Comparison of ENCODE assay signal across 12 cellular contexts in the genomic region with DNA sequence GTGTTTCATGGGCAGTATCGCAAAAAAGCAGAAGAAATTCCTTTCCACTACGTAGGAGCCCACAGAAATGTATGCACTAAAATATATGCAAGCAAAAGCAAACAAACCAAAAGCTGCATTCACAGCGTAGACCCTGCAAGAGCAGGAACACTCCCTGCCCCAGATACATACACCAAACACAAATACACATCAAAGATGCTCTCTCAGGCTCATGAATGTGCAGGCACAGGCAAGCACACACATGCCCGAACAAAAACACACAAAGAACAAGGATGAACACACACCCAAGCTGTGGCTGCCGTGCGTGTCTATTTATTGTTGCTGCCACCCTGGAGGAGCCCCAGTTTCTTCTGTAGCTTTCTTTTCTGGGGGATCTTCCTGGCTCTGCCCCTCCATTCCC. TPM values are rescaled to one million over a fixed set of nuclear protein-coding genes. Genes with fewer than 3 reads are reported as not detected.
DNase-seq lines count a peak whose midpoint lies in the region; ATAC-seq, FAIRE-seq and TF ChIP-seq lines count a peak whose summit lies in the region.
"Had no signal": no experiment of that assay in that cellular context is flagged by ENCODE, and none has a peak within 500 bp of the region (broad histone marks: within the 10 kb centered on the region; RNA-seq: fewer than 3 reads in every experiment).

No MANE protein-coding gene starts in this region.

- H3K4me2 ChIP-seq in astrocyte (ENCODE audit: low read length) (peak overlapping the region; percentile 70), HepG2 (ENCODE audit: low read depth, low read length) (peak overlapping the region; percentile 98)

- CTCF ChIA-PET in HepG2 (lab: Yijun Ruan, JAX; ENCODE audit: low intra/inter-chr PET ratio, low total read pairs), result no interaction called here

- 51% methylated on average over 6 of the region's 6 CpGs for WGBS in HepG2 (ENCODE audit: low lambda C conversion rate)

- peak overlapping the region; percentile 73 for H3K4me3 Mint-ChIP-seq in astrocyte (ENCODE audit: unreplicated experiment)

- H2AFZ ChIP-seq in astrocyte (ENCODE audit: low read depth, low read length), result peak overlapping the region; percentile 23
- no peak overlapping the region for H2AFZ ChIP-seq in HepG2 (ENCODE audit: low read length)

- H3K36me3 ChIP-seq in astrocyte (ENCODE audit: insufficient read depth, low read length), result no peaks in the 10 kb centered on the region
- peaks cover 0 to 3% of the 10 kb centered on the region in 2 experiments; a peak in 1 of 5 replicates for H3K36me3 ChIP-seq in HepG2 (replicated peaks in 1 of 2; ENCODE audit: control insufficient read depth in 1 of 2, insufficient read depth in 2 of 2, low read length in 2 of 2)
- H3K36me3 ChIP-seq in subcutaneous abdominal adipose tissue (ENCODE audit: control insufficient read depth in 5 of 5, insufficient read depth in 5 of 5, low read length in 5 of 5), result peaks cover 0 to 4% (median 3%) of the 10 kb centered on the region in 5 donors
- H3K36me3 ChIP-seq: adrenal gland had no signal

- H3K27me3 Mint-ChIP-seq in astrocyte (ENCODE audit: low read depth, unreplicated experiment), result peaks cover 5% of the 10 kb centered on the region

- no peak overlapping the region for H3K9ac ChIP-seq in astrocyte (ENCODE audit: low read length)
- H3K9ac ChIP-seq in HepG2 (ENCODE audit: insufficient read depth, low read depth, low read length), result peak overlapping the region; percentile 78
- H3K9ac ChIP-seq in subcutaneous abdominal adipose tissue (ENCODE audit: low read length in 5 of 5), result peak overlapping the region in 4 of 5 donors; percentile 64 to 93 (median 88)

- intact Hi-C loops in HepG2 (cut with micrococcal nuclease; ENCODE audit: unreplicated experiment), result no loop called here

- H3K4me1 ChIP-seq in astrocyte (ENCODE audit: insufficient read depth, low read length) (no peaks in the 10 kb centered on the region), HepG2 (ENCODE audit: insufficient read depth, low read length) (peaks cover 74% of the 10 kb centered on the region), subcutaneous abdominal adipose tissue (ENCODE audit: control insufficient read depth in 5 of 5, insufficient read depth in 5 of 5, low read length in 5 of 5) (peaks cover 8 to 69% (median 57%) of the 10 kb centered on the region in 5 donors)

- H4K20me1 ChIP-seq in astrocyte (ENCODE audit: insufficient read depth, low read length) (no peaks in the 10 kb centered on the region), HepG2 (ENCODE audit: insufficient read depth, low read length) (no peaks in the 10 kb centered on the region)

- TF ChIP-seq CTCF in astrocyte (IDR thresholded peaks at IDR 0.05; ENCODE audit: insufficient read depth, low read depth, low read length) (no peak), HepG2 (CRISPR knock-in tag; IDR thresholded peaks at IDR 0.05) (no peak)

- no peak overlapping the region for H3K27ac ChIP-seq in astrocyte (ENCODE audit: low read depth, low read length)
- H3K27ac ChIP-seq in HepG2 (ENCODE audit: extremely low read length, insufficient read depth, low read length), result peak overlapping the region; percentile 30
- peak overlapping the region; percentile 98 for H3K27ac ChIP-seq in subcutaneous abdominal adipose tissue (ENCODE audit: low read depth, low read length)

- TF ChIP-seq RAD21 in HepG2 (CRISPR knock-in tag; IDR thresholded peaks at IDR 0.05), result no peak

- H3K27ac Mint-ChIP-seq in astrocyte (ENCODE audit: unreplicated experiment), result no peak overlapping the region

- H3K4me3 ChIP-seq in astrocyte (ENCODE audit: insufficient read depth, low read depth, low read length) (no peak overlapping the region), HepG2 (replicated peaks in 1 of 3; ENCODE audit: insufficient read depth in 1 of 3, low read depth in 2 of 3, low read length in 3 of 3) (peak overlapping the region; percentile 60 to 76 (median 62); a peak in 5 of 6 replicates), subcutaneous abdominal adipose tissue (ENCODE audit: low read depth in 1 of 5, low read length in 5 of 5) (peak overlapping the region; percentile 75 to 96 (median 87))

- in situ Hi-C loops in HepG2 (cut with HindIII; ENCODE audit: extremely low pct_ligation_motif_present, low pct_unique_long_range_greater_than_20kb), result no loop called here

- no peak for ATAC-seq in HepG2

- peaks cover 8% of the 10 kb centered on the region for H3K4me1 Mint-ChIP-seq in astrocyte (ENCODE audit: low read depth, unreplicated experiment)

- FAIRE-seq in astrocyte (lab: Jason Lieb, UNC), result no peak
- no peak for FAIRE-seq in HepG2 (lab: Jason Lieb, UNC)

- H3K27me3 ChIP-seq in astrocyte (ENCODE audit: insufficient read depth, low read length), result no peaks in the 10 kb centered on the region
- no peaks in the 10 kb centered on the region for H3K27me3 ChIP-seq in HepG2 (ENCODE audit: control insufficient read depth in 1 of 2, insufficient read depth in 2 of 2, low read length in 2 of 2)
- H3K27me3 ChIP-seq in subcutaneous abdominal adipose tissue (ENCODE audit: control insufficient read depth in 5 of 5, insufficient read depth in 4 of 5, low read length in 5 of 5), result no peaks in the 10 kb centered on the region
- H3K27me3 ChIP-seq: adrenal gland had no signal

- H3K9me3 Mint-ChIP-seq in astrocyte (ENCODE audit: unreplicated experiment), result peaks cover 5% of the 10 kb centered on the region

- POLR2A ChIA-PET in HepG2 (lab: Yijun Ruan, JAX), result interaction anchor here (0.7 kb wide), 1 partner anchor 72 kb away, joined by 3 read pairs; the partner anchor contains the start of gene SULT1A1

- TF ChIP-seq EP300 in HepG2 (IDR thresholded peaks at IDR 0.05; ENCODE audit: low read depth in 2 of 2, low read length in 2 of 2) (no peak), HepG2 (CRISPR knock-in tag; IDR thresholded peaks at IDR 0.05; ENCODE audit: borderline replicate concordance) (no peak)

- DNase-seq in HPDE6-E6E7 (ENCODE audit: extremely low spot score), result peak; percentile 66
- DNase-seq in astrocyte (ENCODE audit: low read depth), result no peak
- DNase-seq in HepG2 (ENCODE audit: low spot score), result peak; percentile 35
- no peak for DNase-seq in EL
- DNase-seq in H4 (ENCODE audit: low spot score), result no peak
- no peak for DNase-seq in NCI-H2029 treated with DMSO at 0.1 percent for 48 hours (lab: John Stamatoyannopoulos, UW)
- no peak for DNase-seq in NCI-H446 treated with DMSO at 0.1 percent for 48 hours (lab: John Stamatoyannopoulos, UW)
- DNase-seq: Kasumi-1, OCI-M1 had no signal

- TF ChIP-seq POLR2A in HepG2 (IDR thresholded peaks at IDR 0.05; ENCODE audit: insufficient read depth in 1 of 2, low read depth in 2 of 2, low read length in 2 of 2), result no peak

- peaks cover 17% of the 10 kb centered on the region for H3K36me3 Mint-ChIP-seq in astrocyte (ENCODE audit: low read depth, unreplicated experiment)

- H3K79me2 ChIP-seq in astrocyte (ENCODE audit: insufficient read depth, low read length) (peaks cover 4% of the 10 kb centered on the region), HepG2 (ENCODE audit: insufficient read depth, low read length) (peaks cover 12% of the 10 kb centered on the region)

- BruUV-seq in HepG2 (replicated peaks; lab: Mats Ljungman, UMichigan), result no TSS peak

- H3K9me3 ChIP-seq in astrocyte (ENCODE audit: insufficient read depth, low read depth, low read length) (no peaks in the 10 kb centered on the region), HepG2 (ENCODE audit: low read length) (no peaks in the 10 kb centered on the region), subcutaneous abdominal adipose tissue (ENCODE audit: control insufficient read depth in 5 of 5, low read length in 5 of 5) (no peaks in the 10 kb centered on the region)
- H3K9me3 ChIP-seq: adrenal gland had no signal

RNA-seq across cellular contexts. Expression of gene NUPR1, which starts 1.7 kb away (rescaled TPM):
- total RNA-seq in astrocyte (3.8 and 9.5 TPM in 2 replicates), HepG2 (2016; rRNA removed; fragmentation: Illumina TruSeq; extraction: Trizol) (18.0 and 23.9 TPM in 2 replicates)
- 7.4 and 7.5 TPM in 2 replicates for total RNA-seq in HepG2 (2016; cell fraction: cytosol; rRNA removed; fragmentation: Illumina TruSeq; extraction: Trizol; ENCODE audit: low read depth)
- total RNA-seq in HepG2 (2016; cell fraction: insoluble cytoplasmic fraction; rRNA removed; fragmentation: Illumina TruSeq; extraction: Trizol), result 18.2 and 22.3 TPM in 2 replicates
- total RNA-seq in HepG2 (2016; cell fraction: membrane; rRNA removed; fragmentation: Illumina TruSeq; extraction: Trizol), result 9.6 and 12.0 TPM in 2 replicates
- 6.4 and 6.7 TPM in 2 replicates for total RNA-seq in HepG2 (2016; cell fraction: nucleus; rRNA removed; fragmentation: Illumina TruSeq; extraction: Trizol)
- polyA plus RNA-seq in HepG2 (2011; rRNA removed), result 20.7 and 25.6 TPM in 2 replicates
- 6.7 and 11.7 TPM in 2 replicates for polyA plus RNA-seq in HepG2 (2011; cell fraction: cytosol; rRNA removed)
- polyA plus RNA-seq in HepG2 (2011; cell fraction: nucleus; rRNA removed), result 8.3 and 9.2 TPM in 2 replicates
- polyA plus RNA-seq in HepG2 (2012), result 5.3 and 10.3 TPM in 2 replicates
- polyA plus RNA-seq in HepG2 (2016; cell fraction: cytosol; fragmentation: Illumina TruSeq; extraction: Trizol; ENCODE audit: low read depth), result 17.0 and 17.7 TPM in 2 replicates
- 33.9 and 41.5 TPM in 2 replicates for polyA plus RNA-seq in HepG2 (2016; cell fraction: insoluble cytoplasmic fraction; fragmentation: Illumina TruSeq; extraction: Trizol; ENCODE audit: low read depth)
- 18.7 and 22.5 TPM in 2 replicates for polyA plus RNA-seq in HepG2 (2016; cell fraction: membrane; fragmentation: Illumina TruSeq; extraction: Trizol; ENCODE audit: low read depth)
- polyA plus RNA-seq in HepG2 (2016; cell fraction: nucleus; fragmentation: Illumina TruSeq; extraction: Trizol; ENCODE audit: insufficient read depth, low read depth), result 19.8 and 24.6 TPM in 2 replicates
- 1.6 and 2.1 TPM in 2 replicates for polyA minus RNA-seq in HepG2 (2011; rRNA and poly(A)+ RNA removed; ENCODE audit: low replicate concordance)
- 3.0 and 3.5 TPM in 2 replicates for polyA minus RNA-seq in HepG2 (2011; cell fraction: cytosol; rRNA and poly(A)+ RNA removed)
- 2.4 and 4.7 TPM in 2 replicates for polyA minus RNA-seq in HepG2 (2011; cell fraction: nucleus; rRNA and poly(A)+ RNA removed)
- 52.0 and 53.5 TPM in 2 replicates for total RNA-seq in H4 (2014; rRNA removed; shearing (Covaris generic))

RNA-seq across cellular contexts. Expression of gene SGF29, which starts 16.6 kb away (rescaled TPM):
- total RNA-seq in astrocyte (10.6 and 12.1 TPM in 2 replicates), HepG2 (2016; rRNA removed; fragmentation: Illumina TruSeq; extraction: Trizol) (21.2 and 29.4 TPM in 2 replicates)
- 26.2 and 36.6 TPM in 2 replicates for total RNA-seq in HepG2 (2016; cell fraction: cytosol; rRNA removed; fragmentation: Illumina TruSeq; extraction: Trizol; ENCODE audit: low read depth)
- 15.6 and 27.3 TPM in 2 replicates for total RNA-seq in HepG2 (2016; cell fraction: insoluble cytoplasmic fraction; rRNA removed; fragmentation: Illumina TruSeq; extraction: Trizol)
- total RNA-seq in HepG2 (2016; cell fraction: membrane; rRNA removed; fragmentation: Illumina TruSeq; extraction: Trizol), result 15.4 and 17.8 TPM in 2 replicates
- 19.6 and 24.7 TPM in 2 replicates for total RNA-seq in HepG2 (2016; cell fraction: nucleus; rRNA removed; fragmentation: Illumina TruSeq; extraction: Trizol)
- 5.0 and 5.4 TPM in 2 replicates for polyA plus RNA-seq in HepG2 (2011; rRNA removed)
- 2.3 and 3.5 TPM in 2 replicates for polyA plus RNA-seq in HepG2 (2011; cell fraction: cytosol; rRNA removed)
- 15.5 and 19.7 TPM in 2 replicates for polyA plus RNA-seq in HepG2 (2011; cell fraction: nucleus; rRNA removed)
- polyA plus RNA-seq in HepG2 (2012), result 20.2 and 32.1 TPM in 2 replicates
- 8.6 and 9.4 TPM in 2 replicates for polyA plus RNA-seq in HepG2 (2016; cell fraction: cytosol; fragmentation: Illumina TruSeq; extraction: Trizol; ENCODE audit: low read depth)
- polyA plus RNA-seq in HepG2 (2016; cell fraction: insoluble cytoplasmic fraction; fragmentation: Illumina TruSeq; extraction: Trizol; ENCODE audit: low read depth), result 14.8 and 18.5 TPM in 2 replicates
- polyA plus RNA-seq in HepG2 (2016; cell fraction: membrane; fragmentation: Illumina TruSeq; extraction: Trizol; ENCODE audit: low read depth), result 8.0 and 9.0 TPM in 2 replicates
- 36.0 and 46.1 TPM in 2 replicates for polyA plus RNA-seq in HepG2 (2016; cell fraction: nucleus; fragmentation: Illumina TruSeq; extraction: Trizol; ENCODE audit: insufficient read depth, low read depth)
- 10.9 and 13.8 TPM in 2 replicates for polyA minus RNA-seq in HepG2 (2011; rRNA and poly(A)+ RNA removed; ENCODE audit: low replicate concordance)
- 5.9 and 8.4 TPM in 2 replicates for polyA minus RNA-seq in HepG2 (2011; cell fraction: cytosol; rRNA and poly(A)+ RNA removed)
- polyA minus RNA-seq in HepG2 (2011; cell fraction: nucleus; rRNA and poly(A)+ RNA removed), result 9.9 and 14.9 TPM in 2 replicates
- 10.0 and 15.4 TPM in 2 replicates for total RNA-seq in H4 (2014; rRNA removed; shearing (Covaris generic))

RNA-seq across cellular contexts. Expression of gene IL27, which starts 30.4 kb away (rescaled TPM):
- not detected in 2 replicates for total RNA-seq in astrocyte
- 0.13 TPM in 1 of 2 replicates, not detected in the other for total RNA-seq in HepG2 (2016; rRNA removed; fragmentation: Illumina TruSeq; extraction: Trizol)
- total RNA-seq in HepG2 (2016; cell fraction: cytosol; rRNA removed; fragmentation: Illumina TruSeq; extraction: Trizol; ENCODE audit: low read depth), result not detected in 2 replicates
- total RNA-seq in HepG2 (2016; cell fraction: insoluble cytoplasmic fraction; rRNA removed; fragmentation: Illumina TruSeq; extraction: Trizol), result not detected in 2 replicates
- 0.17 TPM in 1 of 2 replicates, not detected in the other for total RNA-seq in HepG2 (2016; cell fraction: membrane; rRNA removed; fragmentation: Illumina TruSeq; extraction: Trizol)
- total RNA-seq in HepG2 (2016; cell fraction: nucleus; rRNA removed; fragmentation: Illumina TruSeq; extraction: Trizol), result not detected in 2 replicates
- polyA plus RNA-seq in HepG2 (2011; rRNA removed), result 0.29 and 0.54 TPM in 2 replicates
- 0.26 and 0.31 TPM in 2 replicates for polyA plus RNA-seq in HepG2 (2011; cell fraction: cytosol; rRNA removed)
- 0.50 and 0.71 TPM in 2 replicates for polyA plus RNA-seq in HepG2 (2011; cell fraction: nucleus; rRNA removed)
- 0.16 and 0.35 TPM in 2 replicates for polyA plus RNA-seq in HepG2 (2012)
- polyA plus RNA-seq in HepG2 (2016; cell fraction: cytosol; fragmentation: Illumina TruSeq; extraction: Trizol; ENCODE audit: low read depth), result not detected in 2 replicates
- not detected in 2 replicates for polyA plus RNA-seq in HepG2 (2016; cell fraction: insoluble cytoplasmic fraction; fragmentation: Illumina TruSeq; extraction: Trizol; ENCODE audit: low read depth)
- polyA plus RNA-seq in HepG2 (2016; cell fraction: membrane; fragmentation: Illumina TruSeq; extraction: Trizol; ENCODE audit: low read depth), result not detected in 2 replicates
- not detected in 2 replicates for polyA plus RNA-seq in HepG2 (2016; cell fraction: nucleus; fragmentation: Illumina TruSeq; extraction: Trizol; ENCODE audit: insufficient read depth, low read depth)
- 0.76 TPM in 1 of 2 replicates, not detected in the other for polyA minus RNA-seq in HepG2 (2011; rRNA and poly(A)+ RNA removed; ENCODE audit: low replicate concordance)
- polyA minus RNA-seq in HepG2 (2011; cell fraction: cytosol; rRNA and poly(A)+ RNA removed), result not detected in 2 replicates
- polyA minus RNA-seq in HepG2 (2011; cell fraction: nucleus; rRNA and poly(A)+ RNA removed), result not detected in 2 replicates
- not detected in 2 replicates for total RNA-seq in H4 (2014; rRNA removed; shearing (Covaris generic))
- total RNA-seq: renal cortical epithelial cell had no signal

RNA-seq across cellular contexts. Expression of gene APOBR, which starts 42.6 kb away (rescaled TPM):
- not detected in 2 replicates for total RNA-seq in astrocyte
- total RNA-seq in HepG2 (2016; rRNA removed; fragmentation: Illumina TruSeq; extraction: Trizol), result 0.11 TPM in 1 of 2 replicates, not detected in the other
- total RNA-seq in HepG2 (2016; cell fraction: cytosol; rRNA removed; fragmentation: Illumina TruSeq; extraction: Trizol; ENCODE audit: low read depth), result not detected in 2 replicates
- total RNA-seq in HepG2 (2016; cell fraction: insoluble cytoplasmic fraction; rRNA removed; fragmentation: Illumina TruSeq; extraction: Trizol), result 0.15 TPM in 1 of 2 replicates, not detected in the other
- not detected in 2 replicates for total RNA-seq in HepG2 (2016; cell fraction: membrane; rRNA removed; fragmentation: Illumina TruSeq; extraction: Trizol)
- 0.09 TPM in 1 of 2 replicates, not detected in the other for total RNA-seq in HepG2 (2016; cell fraction: nucleus; rRNA removed; fragmentation: Illumina TruSeq; extraction: Trizol)
- 0.03 TPM in 2 replicates for polyA plus RNA-seq in HepG2 (2011; rRNA removed)
- polyA plus RNA-seq in HepG2 (2011; cell fraction: cytosol; rRNA removed), result 0.01 and 0.03 TPM in 2 replicates
- polyA plus RNA-seq in HepG2 (2011; cell fraction: nucleus; rRNA removed), result 0.07 and 0.11 TPM in 2 replicates
- polyA plus RNA-seq in HepG2 (2012), result 0.13 and 0.17 TPM in 2 replicates
- not detected in 2 replicates for polyA plus RNA-seq in HepG2 (2016; cell fraction: cytosol; fragmentation: Illumina TruSeq; extraction: Trizol; ENCODE audit: low read depth)
- 0.08 and 0.14 TPM in 2 replicates for polyA plus RNA-seq in HepG2 (2016; cell fraction: insoluble cytoplasmic fraction; fragmentation: Illumina TruSeq; extraction: Trizol; ENCODE audit: low read depth)
- polyA plus RNA-seq in HepG2 (2016; cell fraction: membrane; fragmentation: Illumina TruSeq; extraction: Trizol; ENCODE audit: low read depth), result not detected in 2 replicates
- 0.23 and 0.61 TPM in 2 replicates for polyA plus RNA-seq in HepG2 (2016; cell fraction: nucleus; fragmentation: Illumina TruSeq; extraction: Trizol; ENCODE audit: insufficient read depth, low read depth)
- polyA minus RNA-seq in HepG2 (2011; rRNA and poly(A)+ RNA removed; ENCODE audit: low replicate concordance), result 0.04 TPM in 1 of 2 replicates, not detected in the other
- polyA minus RNA-seq in HepG2 (2011; cell fraction: cytosol; rRNA and poly(A)+ RNA removed), result not detected in 2 replicates
- polyA minus RNA-seq in HepG2 (2011; cell fraction: nucleus; rRNA and poly(A)+ RNA removed), result not detected in 2 replicates
- total RNA-seq in H4 (2014; rRNA removed; shearing (Covaris generic)), result not detected in 2 replicates

RNA-seq across cellular contexts. Expression of gene CLN3, which starts 45.2 kb away (rescaled TPM):
- 23.0 and 26.0 TPM in 2 replicates for total RNA-seq in astrocyte
- 19.9 and 23.4 TPM in 2 replicates for total RNA-seq in HepG2 (2016; rRNA removed; fragmentation: Illumina TruSeq; extraction: Trizol)
- 16.4 and 17.6 TPM in 2 replicates for total RNA-seq in HepG2 (2016; cell fraction: cytosol; rRNA removed; fragmentation: Illumina TruSeq; extraction: Trizol; ENCODE audit: low read depth)
- total RNA-seq in HepG2 (2016; cell fraction: insoluble cytoplasmic fraction; rRNA removed; fragmentation: Illumina TruSeq; extraction: Trizol), result 16.8 and 28.9 TPM in 2 replicates
- total RNA-seq in HepG2 (2016; cell fraction: membrane; rRNA removed; fragmentation: Illumina TruSeq; extraction: Trizol), result 25.5 and 34.7 TPM in 2 replicates
- total RNA-seq in HepG2 (2016; cell fraction: nucleus; rRNA removed; fragmentation: Illumina TruSeq; extraction: Trizol), result 24.0 and 25.3 TPM in 2 replicates
- 46.8 and 50.0 TPM in 2 replicates for polyA plus RNA-seq in HepG2 (2011; rRNA removed)
- polyA plus RNA-seq in HepG2 (2011; cell fraction: cytosol; rRNA removed), result 29.8 and 31.5 TPM in 2 replicates
- polyA plus RNA-seq in HepG2 (2011; cell fraction: nucleus; rRNA removed), result 100 and 142 TPM in 2 replicates
- polyA plus RNA-seq in HepG2 (2012), result 24.9 and 33.5 TPM in 2 replicates
- 28.0 and 32.1 TPM in 2 replicates for polyA plus RNA-seq in HepG2 (2016; cell fraction: cytosol; fragmentation: Illumina TruSeq; extraction: Trizol; ENCODE audit: low read depth)
- 28.8 and 31.3 TPM in 2 replicates for polyA plus RNA-seq in HepG2 (2016; cell fraction: insoluble cytoplasmic fraction; fragmentation: Illumina TruSeq; extraction: Trizol; ENCODE audit: low read depth)
- polyA plus RNA-seq in HepG2 (2016; cell fraction: membrane; fragmentation: Illumina TruSeq; extraction: Trizol; ENCODE audit: low read depth), result 47.1 and 49.1 TPM in 2 replicates
- polyA plus RNA-seq in HepG2 (2016; cell fraction: nucleus; fragmentation: Illumina TruSeq; extraction: Trizol; ENCODE audit: insufficient read depth, low read depth), result 79.1 and 84.7 TPM in 2 replicates
- polyA minus RNA-seq in HepG2 (2011; rRNA and poly(A)+ RNA removed; ENCODE audit: low replicate concordance), result 60.6 and 68.2 TPM in 2 replicates
- polyA minus RNA-seq in HepG2 (2011; cell fraction: cytosol; rRNA and poly(A)+ RNA removed), result 5.8 and 16.4 TPM in 2 replicates
- 14.5 and 15.5 TPM in 2 replicates for polyA minus RNA-seq in HepG2 (2011; cell fraction: nucleus; rRNA and poly(A)+ RNA removed)
- 15.4 and 18.1 TPM in 2 replicates for total RNA-seq in H4 (2014; rRNA removed; shearing (Covaris generic))

Comparison
In these comparisons a context has a peak if more than half of its experiments do, and no peak if none do; other contexts are left out.
1. DNase-seq: peak in HPDE6-E6E7 (single experiment) and HepG2 (single experiment); none in astrocyte (single experiment), EL (single experiment), H4 (single experiment), NCI-H2029 treated with DMSO at 0.1 percent for 48 hours (single experiment) and NCI-H446 treated with DMSO at 0.1 percent for 48 hours (single experiment).